In the genomic region with DNA sequence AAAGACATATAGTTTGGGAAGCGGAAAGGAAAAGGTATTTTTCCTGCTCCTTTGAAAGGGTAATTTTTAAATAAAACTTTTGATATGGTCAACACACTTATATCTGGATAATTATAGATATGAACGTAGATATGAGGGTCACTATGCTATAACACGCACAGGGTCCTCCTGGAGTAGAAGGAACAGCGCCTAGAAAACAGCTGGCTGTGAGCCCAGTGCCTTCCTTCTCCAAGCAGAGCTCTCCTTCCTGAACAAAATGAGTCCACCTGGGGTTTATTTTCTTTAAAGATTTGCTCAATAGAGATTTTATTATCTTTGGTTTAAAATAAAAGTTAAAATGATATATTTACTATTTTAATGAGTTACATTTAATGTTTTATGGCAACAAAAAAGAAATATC, we compare ENCODE assay signal across 34 cellular contexts.
"Had no signal": no experiment of that assay in that cellular context is flagged by ENCODE, and none has a peak within 500 bp of the region (broad histone marks: within the 10 kb centered on the region; RNA-seq: fewer than 3 reads in every experiment).

No MANE protein-coding gene starts in this region.

- H3K4me3 ChIP-seq: MG63 had no signal

- H3K27me3 ChIP-seq: MG63 had no signal

- H3K27ac ChIP-seq: KMS-11 had no signal

- H3K4me2 ChIP-seq: KMS-11 had no signal

- DNase-seq: Karpas-422, Kasumi-1, MG63, MM.1S, MV-4-11, NCI-H1048, NCI-H1092, NCI-H1092 treated with DMSO at 0.1 percent for 48 hours, NCI-H1105, NCI-H1105 treated with DMSO at 0.1 percent for 48 hours, NCI-H1417, NCI-H1417 treated with DMSO at 0.1 percent for 48 hours, NCI-H1436, NCI-H1436 treated with DMSO at 0.1 percent for 48 hours, NCI-H146, NCI-H1694, NCI-H1694 treated with DMSO at 0.1 percent for 48 hours, NCI-H187, NCI-H187 treated with DMSO at 0.1 percent for 48 hours, NCI-H1930, NCI-H2029, NCI-H2029 treated with DMSO at 0.1 percent for 48 hours, NCI-H2081, NCI-H2081 treated with DMSO at 0.1 percent for 48 hours, NCI-H2107, NCI-H2171, NCI-H2171 treated with DMSO at 0.1 percent for 48 hours, NCI-H2227 treated with DMSO at 0.1 percent for 48 hours, NCI-H226, NCI-H345, NCI-H446, NCI-H446 treated with DMSO at 0.1 percent for 48 hours, NCI-H510A had no signal

- H3K9ac ChIP-seq: KMS-11 had no signal
